In genomic region chr4:187286536-187286935, GRCh38 we compare ENCODE assay signal across 1 cellular context.
TF ChIP-seq lines count a peak whose summit lies in the region.

No MANE protein-coding gene starts in this region.

TF ChIP-seq in IMR-90, 13 proteins besides CTCF, POLR2A, EP300 and RAD21:
- TF ChIP-seq USF2 (IDR thresholded peaks at IDR 0.05; ENCODE audit: low read depth, low read length) (no peak), FOS (IDR thresholded peaks at IDR 0.05; ENCODE audit: low read depth, low read length) (no peak), MAFK (IDR thresholded peaks at IDR 0.05; ENCODE audit: low read depth, low read length) (no peak), RFX5 (IDR thresholded peaks at IDR 0.05; ENCODE audit: low read depth, low read length) (no peak), SMC3 (IDR thresholded peaks at IDR 0.05; ENCODE audit: low read depth, low read length) (no peak), CEBPB (IDR thresholded peaks at IDR 0.05; ENCODE audit: low read depth, low read length) (no peak), RCOR1 (IDR thresholded peaks at IDR 0.05; ENCODE audit: insufficient replicate concordance, low read length) (no peak), BHLHE40 (IDR thresholded peaks at IDR 0.05; ENCODE audit: low read depth, low read length) (no peak), MAZ (IDR thresholded peaks at IDR 0.05; ENCODE audit: borderline replicate concordance, low read depth, low read length) (no peak), NFE2L2 (IDR thresholded peaks at IDR 0.05; ENCODE audit: low read depth, low read length) (no peak), CHD1 (IDR thresholded peaks at IDR 0.05; ENCODE audit: low read depth, low read length) (no peak)
